Comparison of ENCODE assay signal across 17 cellular contexts in genomic region chr1:193260925-193261324, GRCh38.
DNase-seq lines count a peak whose midpoint lies in the region; ATAC-seq and TF ChIP-seq lines count a peak whose summit lies in the region.
"Had no signal": no experiment of that assay in that cellular context is flagged by ENCODE, and none has a peak within 500 bp of the region (broad histone marks: within the 10 kb centered on the region; RNA-seq: fewer than 3 reads in every experiment).

No MANE protein-coding gene starts in this region.

- no peaks in the 10 kb centered on the region for H3K36me3 ChIP-seq in right atrium auricular region
- H3K36me3 ChIP-seq in cardiac muscle cell: peaks cover 5% of the 10 kb centered on the region
- peaks cover 0 to 12% of the 10 kb centered on the region in 2 donors for H3K36me3 ChIP-seq in left lung
- no peaks in the 10 kb centered on the region for H3K36me3 ChIP-seq in upper lobe of right lung

- H3K27me3 ChIP-seq in right atrium auricular region: no peaks in the 10 kb centered on the region
- no peaks in the 10 kb centered on the region for H3K27me3 ChIP-seq in cardiac muscle cell
- no peaks in the 10 kb centered on the region for H3K27me3 ChIP-seq in left lung
- H3K27me3 ChIP-seq in upper lobe of right lung: no peaks in the 10 kb centered on the region

- H3K27ac ChIP-seq in right atrium auricular region (peak overlapping the region in 1 of 2 donors; percentile 15), cardiac muscle cell (peak overlapping the region; percentile 48), left lung (no peak overlapping the region), upper lobe of right lung (no peak overlapping the region)
- H3K27ac ChIP-seq: 22Rv1, C4-2B had no signal

- ATAC-seq in Right ventricle myocardium inferior (peak; percentile 39), left lung (peak; percentile 57), upper lobe of right lung (peak; percentile 16), HG03571 (IDR thresholded peaks at IDR 0.05; ENCODE audit: unreplicated experiment) (no peak), HG02884 (IDR thresholded peaks at IDR 0.05; ENCODE audit: unreplicated experiment) (no peak)

- H3K9me3 ChIP-seq in right atrium auricular region (no peaks in the 10 kb centered on the region), cardiac muscle cell (ENCODE audit: low read depth) (no peaks in the 10 kb centered on the region), left lung (no peaks in the 10 kb centered on the region), upper lobe of right lung (no peaks in the 10 kb centered on the region)

- H3K4me1 ChIP-seq in right atrium auricular region (no peaks in the 10 kb centered on the region), cardiac muscle cell (ENCODE audit: low read depth) (peaks cover 24% of the 10 kb centered on the region), left lung (no peaks in the 10 kb centered on the region), upper lobe of right lung (peaks cover 8% of the 10 kb centered on the region)

- intact Hi-C loops in Right ventricle myocardium inferior (cut with DNase I) (loop anchor here (5.0 kb wide), 1 partner anchor 74 kb away; the partner anchor contains the start of gene B3GALT2), left lung (cut with DNase I) (no loop called here), upper lobe of right lung (cut with DNase I) (no loop called here)

- TF ChIP-seq CTCF in right atrium auricular region (IDR thresholded peaks at IDR 0.05) (no peak), cardiac muscle cell (IDR thresholded peaks at IDR 0.05; ENCODE audit: low read depth, low read length) (no peak), left lung (IDR thresholded peaks at IDR 0.05) (no peak), upper lobe of right lung (IDR thresholded peaks at IDR 0.05) (no peak)

- no peak overlapping the region for H3K4me3 ChIP-seq in right atrium auricular region
- no peak overlapping the region for H3K4me3 ChIP-seq in cardiac muscle cell
- H3K4me3 ChIP-seq in left lung: no peak overlapping the region
- no peak overlapping the region for H3K4me3 ChIP-seq in upper lobe of right lung

- no peak for DNase-seq in Right ventricle myocardium inferior (ENCODE audit: missing footprints)
- DNase-seq in right atrium auricular region (ENCODE audit: low spot score): no peak
- DNase-seq in cardiac muscle cell (ENCODE audit: low read depth in 1 of 2, low spot score in 1 of 2): peak in 1 of 2 donors; percentile 8
- no peak for DNase-seq in left lung
- no peak for DNase-seq in upper lobe of right lung
- DNase-seq in COR-L47 (lab: John Stamatoyannopoulos, UW): no peak
- DNase-seq: AML-193, H9, Kasumi-1, NCI-H1105, NCI-H1694, NCI-H2081 treated with DMSO at 0.1 percent for 48 hours, SHP77 treated with DMSO at 0.1 percent for 48 hours had no signal

Comparison
In these comparisons a context has a peak if more than half of its experiments do, and no peak if none do; other contexts are left out.
1. ATAC-seq: peak in Right ventricle myocardium inferior (single experiment), left lung (single experiment) and upper lobe of right lung (single experiment); none in HG03571 (single experiment) and HG02884 (single experiment).